ENCODE assay signal across 1 cellular context in the genomic region with DNA sequence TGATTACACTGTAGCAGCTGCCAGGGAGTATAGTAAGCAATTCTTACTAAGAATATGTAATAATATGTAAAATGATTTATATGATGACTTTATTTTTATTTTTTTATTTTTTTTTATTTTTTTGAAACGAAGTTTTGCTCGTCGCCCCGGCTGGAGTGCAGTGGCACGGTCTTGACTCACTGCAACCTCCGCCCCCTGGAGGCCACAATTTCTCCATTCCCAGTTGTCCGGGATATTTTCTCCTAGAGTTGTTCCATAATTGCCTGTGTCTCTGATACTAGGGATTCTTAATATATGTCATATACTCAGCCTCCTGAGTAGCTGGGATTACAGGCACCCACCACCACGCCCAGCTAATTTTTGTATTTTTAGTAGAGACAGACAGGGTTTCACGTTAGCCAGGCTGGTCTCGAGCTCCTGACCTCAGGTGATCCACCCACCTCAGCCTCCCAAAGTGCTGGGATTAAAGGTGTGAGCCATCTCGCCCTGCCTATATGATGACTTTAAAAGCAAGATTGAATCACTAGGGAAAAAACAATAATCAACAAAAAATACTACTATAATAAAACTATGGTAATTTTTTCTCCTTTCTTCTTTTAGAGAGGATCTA.
TF ChIP-seq lines count a peak whose summit lies in the region.

No MANE protein-coding gene starts in this region.

TF ChIP-seq in HCT116, 20 proteins besides CTCF, POLR2A, EP300 and RAD21:
- TF ChIP-seq ELF1 (IDR thresholded peaks at IDR 0.05; ENCODE audit: borderline replicate concordance, low read depth) (no peak), TCF7L2 (IDR thresholded peaks at IDR 0.05; ENCODE audit: borderline replicate concordance, extremely low read depth, insufficient read depth, insufficient read length) (no peak), EZH2phosphoT487 (IDR thresholded peaks at IDR 0.05; ENCODE audit: borderline replicate concordance) (no peak), ZFX (IDR thresholded peaks at IDR 0.05) (no peak), SIN3A (IDR thresholded peaks at IDR 0.05; ENCODE audit: low read depth) (no peak), CEBPB (IDR thresholded peaks at IDR 0.05; ENCODE audit: low read depth) (no peak), SRF (IDR thresholded peaks at IDR 0.05; ENCODE audit: low read depth) (no peak)
- TF ChIP-seq, protein P1, sequence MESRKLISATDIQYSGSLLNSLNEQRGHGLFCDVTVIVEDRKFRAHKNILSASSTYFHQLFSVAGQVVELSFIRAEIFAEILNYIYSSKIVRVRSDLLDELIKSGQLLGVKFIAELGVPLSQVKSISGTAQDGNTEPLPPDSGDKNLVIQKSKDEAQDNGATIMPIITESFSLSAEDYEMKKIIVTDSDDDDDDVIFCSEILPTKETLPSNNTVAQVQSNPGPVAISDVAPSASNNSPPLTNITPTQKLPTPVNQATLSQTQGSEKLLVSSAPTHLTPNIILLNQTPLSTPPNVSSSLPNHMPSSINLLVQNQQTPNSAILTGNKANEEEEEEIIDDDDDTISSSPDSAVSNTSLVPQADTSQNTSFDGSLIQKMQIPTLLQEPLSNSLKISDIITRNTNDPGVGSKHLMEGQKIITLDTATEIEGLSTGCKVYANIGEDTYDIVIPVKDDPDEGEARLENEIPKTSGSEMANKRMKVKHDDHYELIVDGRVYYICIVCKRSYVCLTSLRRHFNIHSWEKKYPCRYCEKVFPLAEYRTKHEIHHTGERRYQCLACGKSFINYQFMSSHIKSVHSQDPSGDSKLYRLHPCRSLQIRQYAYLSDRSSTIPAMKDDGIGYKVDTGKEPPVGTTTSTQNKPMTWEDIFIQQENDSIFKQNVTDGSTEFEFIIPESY (IDR thresholded peaks at IDR 0.05; ENCODE audit: extremely low read depth, insufficient replicate concordance, low read length), result no peak
- TF ChIP-seq, protein P2, sequence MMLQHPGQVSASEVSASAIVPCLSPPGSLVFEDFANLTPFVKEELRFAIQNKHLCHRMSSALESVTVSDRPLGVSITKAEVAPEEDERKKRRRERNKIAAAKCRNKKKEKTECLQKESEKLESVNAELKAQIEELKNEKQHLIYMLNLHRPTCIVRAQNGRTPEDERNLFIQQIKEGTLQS (IDR thresholded peaks at IDR 0.05), result no peak
